In the genomic region with DNA sequence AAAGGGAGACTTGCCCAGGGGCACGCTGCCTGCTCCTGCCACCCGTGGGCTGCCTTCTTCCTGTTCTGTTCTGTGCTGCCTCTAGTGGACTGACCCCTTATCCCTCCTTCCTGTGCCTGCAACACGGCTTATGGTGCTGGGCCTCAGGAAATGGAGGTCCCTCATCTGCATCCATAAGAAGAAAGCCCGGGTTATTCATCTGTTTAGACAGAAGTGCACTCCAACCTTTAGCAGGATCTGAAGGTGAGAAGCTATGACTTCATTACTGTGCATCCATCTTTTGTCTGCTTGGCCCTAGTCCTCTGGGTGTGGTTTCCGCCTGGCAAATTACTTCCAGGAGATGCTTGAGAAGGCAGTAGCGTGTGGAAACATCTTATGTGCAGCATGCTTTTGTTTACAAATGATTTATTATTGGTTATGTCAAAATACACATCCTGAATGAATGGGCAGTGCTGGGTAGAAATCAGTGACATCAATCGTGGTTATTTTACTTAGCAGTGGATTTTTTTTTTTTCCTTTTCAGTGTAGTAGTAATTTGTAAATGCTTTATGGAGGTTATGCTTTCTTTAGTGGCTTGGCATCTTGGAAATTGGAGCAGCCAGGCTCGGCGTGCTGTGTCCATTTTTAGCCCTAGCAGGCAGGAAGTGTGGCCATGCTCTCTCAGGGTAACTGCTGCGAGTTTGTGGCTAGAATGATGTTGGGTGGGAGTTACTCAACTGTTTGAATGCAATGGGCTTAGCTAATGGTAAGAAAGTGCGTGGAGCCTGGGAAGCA, we compare ENCODE assay signal across 9 cellular contexts. TPM values are rescaled to one million over a fixed set of nuclear protein-coding genes. Genes with fewer than 3 reads are reported as not detected.
DNase-seq lines count a peak whose midpoint lies in the region; ATAC-seq and TF ChIP-seq lines count a peak whose summit lies in the region.
"Had no signal": no experiment of that assay in that cellular context is flagged by ENCODE, and none has a peak within 500 bp of the region (broad histone marks: within the 10 kb centered on the region; RNA-seq: fewer than 3 reads in every experiment).

No MANE protein-coding gene starts in this region.

- CTCF ChIA-PET in T-cell (lab: Charles Lee), result interaction anchor here in 1 of 2 donors (0.6 kb wide), 1 partner anchor 155 kb away, joined by 3 read pairs; no protein-coding TSS in a partner anchor

- H3K27me3 Mint-ChIP-seq in T-cell, result no peaks in the 10 kb centered on the region

- no peaks in the 10 kb centered on the region for H3K27me3 ChIP-seq in WERI-Rb-1 (ENCODE audit: insufficient read depth, low read depth, severe bottlenecking)

- ATAC-seq in T-cell (replicated peaks in 1 of 4) (no peak), HG02678 (IDR thresholded peaks at IDR 0.05; ENCODE audit: unreplicated experiment) (no peak)

- H3K4me3 ChIP-seq in WERI-Rb-1 (ENCODE audit: low read depth, low read length), result no peak overlapping the region

- peaks cover 5 to 7% (median 6%) of the 10 kb centered on the region in 3 donors for H3K4me1 Mint-ChIP-seq in T-cell

- H3K4me3 Mint-ChIP-seq in T-cell, result no peak overlapping the region

- DNase-seq in A172 (ENCODE audit: low spot score) (peak; percentile 61), H4 (ENCODE audit: low spot score) (peak; percentile 92), WERI-Rb-1 (peak; percentile 44), left kidney (ENCODE audit: low read depth, low spot score) (peak; percentile 38), T-cell (no peak), GM19238 (ENCODE audit: insufficient read length, low spot score) (no peak), NCI-H1694 treated with DMSO at 0.1 percent for 48 hours (lab: John Stamatoyannopoulos, UW) (no peak)

- H3K27ac Mint-ChIP-seq in T-cell, result peak overlapping the region in 1 of 2 donors; percentile 16

- TF ChIP-seq CTCF in WERI-Rb-1 (IDR thresholded peaks at IDR 0.05; ENCODE audit: low read depth, low read length), result peak; percentile 73

- no peaks in the 10 kb centered on the region for H3K9me3 Mint-ChIP-seq in T-cell

- H3K9me3 ChIP-seq in WERI-Rb-1 (ENCODE audit: severe bottlenecking), result no peaks in the 10 kb centered on the region

- POLR2A ChIA-PET in T-cell (lab: Charles Lee), result no interaction called here

- H3K36me3 Mint-ChIP-seq in T-cell, result no peaks in the 10 kb centered on the region

- no peaks in the 10 kb centered on the region for H3K36me3 ChIP-seq in WERI-Rb-1

- no peak overlapping the region for H3K27ac ChIP-seq in WERI-Rb-1

RNA-seq across cellular contexts. Expression of a gene that starts 12.7 kb away (rescaled TPM):
- 3.8 and 4.7 TPM in 2 replicates for total RNA-seq in A172 (2014; rRNA removed; shearing (Covaris generic))
- 3.5 and 4.0 TPM in 2 replicates for total RNA-seq in H4 (2014; rRNA removed; shearing (Covaris generic))
- 10 to 100 TPM; 23.2 to 69.2 (median 32.2) TPM for total RNA-seq in T-cell

RNA-seq across cellular contexts. Expression of a gene that starts 26.9 kb away (rescaled TPM):
- total RNA-seq in A172 (2014; rRNA removed; shearing (Covaris generic)), result 0.31 TPM in 1 of 2 replicates, not detected in the other
- total RNA-seq in H4 (2014; rRNA removed; shearing (Covaris generic)), result 0.64 TPM in 1 of 2 replicates, not detected in the other
- total RNA-seq in T-cell, result not detected
- total RNA-seq: T-helper 1 cell treated with Interleukin-12 subunit alpha and Interleukin-12 subunit beta and Interleukin-4 antibody, amounts not matched to agents 30 ng/mL and 1 ng/mL, for 36 hours had no signal

Comparison
In these comparisons a context has a peak if more than half of its experiments do, and no peak if none do; other contexts are left out.
1. DNase-seq: peak in A172 (single experiment), H4 (single experiment), WERI-Rb-1 (single experiment) and left kidney (single experiment); none in T-cell (0 of 34), GM19238 (single experiment) and NCI-H1694 treated with DMSO at 0.1 percent for 48 hours (single experiment).